ENCODE assay signal across 10 cellular contexts in genomic region chr7:150801242-150801945, GRCh38. TPM values are rescaled to one million over a fixed set of nuclear protein-coding genes. Genes with fewer than 3 reads are reported as not detected.
A peak's percentile ranks its signal among the peaks of the same experiment; 100 is the strongest.
DNase-seq lines count a peak whose midpoint lies in the region; ATAC-seq lines count a peak whose summit lies in the region.
"Had no signal": no experiment of that assay in that cellular context is flagged by ENCODE, and none has a peak within 500 bp of the region (broad histone marks: within the 10 kb centered on the region; RNA-seq: fewer than 3 reads in every experiment).

No MANE protein-coding gene starts in this region.

- no peaks in the 10 kb centered on the region for H3K4me1 Mint-ChIP-seq in activated T-helper 1 cell treated with anti-CD3 and anti-CD28 coated beads, Interleukin-12 subunit alpha, Interleukin-12 subunit beta, Interleukin-2, Interleukin-4 antibody, amounts not matched to agents 30 ng/mL and 10 ng/mL and 1 ng/mL, durations not matched to agents 14 hours and 24 hours and 36 hours (ENCODE audit: low read depth)

- H3K27ac Mint-ChIP-seq in activated T-helper 1 cell treated with anti-CD3 and anti-CD28 coated beads, Interleukin-12 subunit alpha, Interleukin-12 subunit beta, Interleukin-2, Interleukin-4 antibody, amounts not matched to agents 30 ng/mL and 10 ng/mL and 1 ng/mL, durations not matched to agents 14 hours and 24 hours and 36 hours: no peak overlapping the region

- H3K36me3 Mint-ChIP-seq in activated T-helper 1 cell treated with anti-CD3 and anti-CD28 coated beads, Interleukin-12 subunit alpha, Interleukin-12 subunit beta, Interleukin-2, Interleukin-4 antibody, amounts not matched to agents 30 ng/mL and 10 ng/mL and 1 ng/mL, durations not matched to agents 14 hours and 24 hours and 36 hours (ENCODE audit: low read depth): no peaks in the 10 kb centered on the region

- ATAC-seq in GM21619 (IDR thresholded peaks at IDR 0.05; ENCODE audit: unreplicated experiment) (no peak), HG03175 (IDR thresholded peaks at IDR 0.05; ENCODE audit: unreplicated experiment) (no peak)

- peaks cover 3% of the 10 kb centered on the region for H3K9me3 Mint-ChIP-seq in activated T-helper 1 cell treated with anti-CD3 and anti-CD28 coated beads, Interleukin-12 subunit alpha, Interleukin-12 subunit beta, Interleukin-2, Interleukin-4 antibody, amounts not matched to agents 30 ng/mL and 10 ng/mL and 1 ng/mL, durations not matched to agents 14 hours and 24 hours and 36 hours

- peak overlapping the region; percentile 8 for H3K4me3 ChIP-seq in iPS-11a (ENCODE audit: low read depth, low read length)

- DNase-seq in ELF-1 (ENCODE audit: low read depth, low spot score) (peak; percentile 8), retina (peak; percentile 65), HUDEP-2 (lab: John Stamatoyannopoulos, UW; ENCODE audit: unreplicated experiment in 76 of 76) (no peak), NCI-H2107 (lab: John Stamatoyannopoulos, UW) (no peak)
- DNase-seq in activated T-helper 1 cell treated with anti-CD3 and anti-CD28 coated beads, Interleukin-12 subunit alpha, Interleukin-12 subunit beta, Interleukin-2, Interleukin-4 antibody, amounts not matched to agents 30 ng/mL and 10 ng/mL and 1 ng/mL, durations not matched to agents 14 hours and 24 hours and 36 hours (ENCODE audit: low spot score): no peak
- DNase-seq: NCI-H1930, T-helper 9 cell had no signal

- intact Hi-C loops in activated T-helper 1 cell treated with anti-CD3 and anti-CD28 coated beads, Interleukin-12 subunit alpha, Interleukin-12 subunit beta, Interleukin-2, Interleukin-4 antibody, amounts not matched to agents 30 ng/mL and 10 ng/mL and 1 ng/mL, durations not matched to agents 14 hours and 24 hours and 36 hours (cut with micrococcal nuclease): no loop called here

- peak overlapping the region; percentile 26 for H3K4me3 Mint-ChIP-seq in activated T-helper 1 cell treated with anti-CD3 and anti-CD28 coated beads, Interleukin-12 subunit alpha, Interleukin-12 subunit beta, Interleukin-2, Interleukin-4 antibody, amounts not matched to agents 30 ng/mL and 10 ng/mL and 1 ng/mL, durations not matched to agents 14 hours and 24 hours and 36 hours

- peaks cover 49% of the 10 kb centered on the region for H3K27me3 Mint-ChIP-seq in activated T-helper 1 cell treated with anti-CD3 and anti-CD28 coated beads, Interleukin-12 subunit alpha, Interleukin-12 subunit beta, Interleukin-2, Interleukin-4 antibody, amounts not matched to agents 30 ng/mL and 10 ng/mL and 1 ng/mL, durations not matched to agents 14 hours and 24 hours and 36 hours (ENCODE audit: insufficient read depth)

RNA-seq across cellular contexts. Expression of gene TMEM176A, which starts 0.8 kb away (rescaled TPM):
- total RNA-seq in activated T-helper 1 cell treated with anti-CD3 and anti-CD28 coated beads, Interleukin-12 subunit alpha, Interleukin-12 subunit beta, Interleukin-2, Interleukin-4 antibody, amounts not matched to agents 30 ng/mL and 10 ng/mL and 1 ng/mL, durations not matched to agents 14 hours and 24 hours and 36 hours: not detected in 2 replicates

RNA-seq across cellular contexts. Expression of gene TMEM176B, which starts 1.2 kb away (rescaled TPM):
- total RNA-seq in activated T-helper 1 cell treated with anti-CD3 and anti-CD28 coated beads, Interleukin-12 subunit alpha, Interleukin-12 subunit beta, Interleukin-2, Interleukin-4 antibody, amounts not matched to agents 30 ng/mL and 10 ng/mL and 1 ng/mL, durations not matched to agents 14 hours and 24 hours and 36 hours: not detected in 2 replicates

RNA-seq across cellular contexts. Expression of gene AOC1, which starts 50.9 kb away (rescaled TPM):
- not detected in 2 replicates for total RNA-seq in activated T-helper 1 cell treated with anti-CD3 and anti-CD28 coated beads, Interleukin-12 subunit alpha, Interleukin-12 subunit beta, Interleukin-2, Interleukin-4 antibody, amounts not matched to agents 30 ng/mL and 10 ng/mL and 1 ng/mL, durations not matched to agents 14 hours and 24 hours and 36 hours

Comparison
In these comparisons a context has a peak if more than half of its experiments do, and no peak if none do; other contexts are left out.
1. DNase-seq: peak in ELF-1 (single experiment) and retina (single experiment); none in activated T-helper 1 cell treated with anti-CD3 and anti-CD28 coated beads, Interleukin-12 subunit alpha, Interleukin-12 subunit beta, Interleukin-2, Interleukin-4 antibody, amounts not matched to agents 30 ng/mL and 10 ng/mL and 1 ng/mL, durations not matched to agents 14 hours and 24 hours and 36 hours (single experiment), HUDEP-2 (0 of 76) and NCI-H2107 (single experiment).